14 cellular contexts compared by ENCODE assay signal in genomic region chrX:72142094-72142843, GRCh38. TPM values are rescaled to one million over a fixed set of nuclear protein-coding genes. Genes with fewer than 3 reads are reported as not detected.
DNase-seq lines count a peak whose midpoint lies in the region; ATAC-seq, FAIRE-seq and TF ChIP-seq lines count a peak whose summit lies in the region.
"Had no signal": no experiment of that assay in that cellular context is flagged by ENCODE, and none has a peak within 500 bp of the region (broad histone marks: within the 10 kb centered on the region; RNA-seq: fewer than 3 reads in every experiment).

No MANE protein-coding gene starts in this region.

- TF ChIP-seq CTCF in Peyer's patch (IDR thresholded peaks at IDR 0.05): no peak

- H3K4me1 ChIP-seq in Peyer's patch: no peaks in the 10 kb centered on the region

- H3K9me3 Mint-ChIP-seq in natural killer cell treated with Interleukin-12 subunit alpha and Interleukin-12 subunit beta and Interleukin-15 and Interleukin-18, amount 100 ng/mL, for 72 hours: no peaks in the 10 kb centered on the region
- H3K9me3 Mint-ChIP-seq: CD8-positive, alpha-beta T cell had no signal

- ATAC-seq in GM21526 (IDR thresholded peaks at IDR 0.05; ENCODE audit: low FRiP score, unreplicated experiment): no peak
- ATAC-seq in natural killer cell treated with Interleukin-12 subunit alpha and Interleukin-12 subunit beta and Interleukin-15 and Interleukin-18, amount 100 ng/mL, for 72 hours: no peak
- ATAC-seq: CD8-positive, alpha-beta T cell had no signal

- no peaks in the 10 kb centered on the region for H3K36me3 ChIP-seq in Peyer's patch

- no peak overlapping the region for H3K27ac ChIP-seq in Peyer's patch
- H3K27ac ChIP-seq: epithelial cell of prostate, SK-N-MC had no signal

- DNase-seq in DMS53 (lab: John Stamatoyannopoulos, UW): peak; percentile 95
- peak; percentile 97 for DNase-seq in NCI-H1436 treated with DMSO at 0.1 percent for 48 hours (lab: John Stamatoyannopoulos, UW)
- DNase-seq in NCI-H748 (lab: John Stamatoyannopoulos, UW; ENCODE audit: unreplicated experiment): peak; percentile 95
- peak; percentile 17 for DNase-seq in iPS-NIHi11 (ENCODE audit: low spot score)
- no peak for DNase-seq in natural killer cell treated with Interleukin-12 subunit alpha and Interleukin-12 subunit beta and Interleukin-15 and Interleukin-18, amount 100 ng/mL, for 72 hours (ENCODE audit: low spot score)
- DNase-seq in Peyer's patch: no peak
- no peak for DNase-seq in GM12892 (ENCODE audit: insufficient read length)
- DNase-seq: amniotic stem cell; CD8-positive, alpha-beta T cell; KG1; occipital lobe had no signal

- no peak overlapping the region for H3K27ac Mint-ChIP-seq in natural killer cell treated with Interleukin-12 subunit alpha and Interleukin-12 subunit beta and Interleukin-15 and Interleukin-18, amount 100 ng/mL, for 72 hours

- H3K4me3 Mint-ChIP-seq in natural killer cell treated with Interleukin-12 subunit alpha and Interleukin-12 subunit beta and Interleukin-15 and Interleukin-18, amount 100 ng/mL, for 72 hours: no peak overlapping the region
- H3K4me3 Mint-ChIP-seq: CD8-positive, alpha-beta T cell had no signal

- TF ChIP-seq POLR2A in Peyer's patch (IDR thresholded peaks at IDR 0.05) (no peak), GM12892 (IDR thresholded peaks at IDR 0.05; ENCODE audit: low read depth, low read length) (no peak)

- no peak for FAIRE-seq in GM12892 (lab: Jason Lieb, UNC)

- no peaks in the 10 kb centered on the region for H3K27me3 ChIP-seq in Peyer's patch

- H3K4me3 ChIP-seq in Peyer's patch: no peak overlapping the region
- H3K4me3 ChIP-seq: SK-N-MC had no signal

- no peaks in the 10 kb centered on the region for H3K36me3 Mint-ChIP-seq in natural killer cell treated with Interleukin-12 subunit alpha and Interleukin-12 subunit beta and Interleukin-15 and Interleukin-18, amount 100 ng/mL, for 72 hours
- H3K36me3 Mint-ChIP-seq: CD8-positive, alpha-beta T cell had no signal

- H3K27me3 Mint-ChIP-seq in natural killer cell treated with Interleukin-12 subunit alpha and Interleukin-12 subunit beta and Interleukin-15 and Interleukin-18, amount 100 ng/mL, for 72 hours: peaks cover 0 to 10% of the 10 kb centered on the region in 2 donors

- H3K4me1 Mint-ChIP-seq in natural killer cell treated with Interleukin-12 subunit alpha and Interleukin-12 subunit beta and Interleukin-15 and Interleukin-18, amount 100 ng/mL, for 72 hours (ENCODE audit: low read depth in 2 of 2): peaks cover 17 to 22% of the 10 kb centered on the region in 2 donors

- H3K9me3 ChIP-seq in Peyer's patch: no peaks in the 10 kb centered on the region

RNA-seq across cellular contexts. Expression of gene RTL5, which starts 10.6 kb away (rescaled TPM):
- total RNA-seq in natural killer cell treated with Interleukin-12 subunit alpha and Interleukin-12 subunit beta and Interleukin-15 and Interleukin-18, amount 100 ng/mL, for 72 hours: under 1 TPM; 0.33 to 0.75 TPM
- total RNA-seq in Peyer's patch: 1 to 10 TPM in 3 of 4 donors, under 1 TPM in 1; 0.18 to 1.7 (median 1.4) TPM
- polyA plus RNA-seq in GM12892 (2012; ENCODE audit: missing spikeins): 0.32 TPM

RNA-seq across cellular contexts. Expression of gene PIN4, which starts 39.3 kb away (rescaled TPM):
- total RNA-seq in natural killer cell treated with Interleukin-12 subunit alpha and Interleukin-12 subunit beta and Interleukin-15 and Interleukin-18, amount 100 ng/mL, for 72 hours: 1 to 10 TPM; 6.8 to 7.2 TPM
- total RNA-seq in Peyer's patch: 10 to 100 TPM in 3 of 4 donors, 1 to 10 TPM in 1; 6.5 to 19.0 (median 11.3) TPM
- 46.5 TPM for polyA plus RNA-seq in GM12892 (2012; ENCODE audit: missing spikeins)

Comparison
In these comparisons a context has a peak if more than half of its experiments do, and no peak if none do; other contexts are left out.
1. DNase-seq: peak in DMS53 (single experiment), NCI-H1436 treated with DMSO at 0.1 percent for 48 hours (single experiment), NCI-H748 (single experiment) and iPS-NIHi11 (single experiment); none in natural killer cell treated with Interleukin-12 subunit alpha and Interleukin-12 subunit beta and Interleukin-15 and Interleukin-18, amount 100 ng/mL, for 72 hours (single experiment), Peyer's patch (0 of 3) and GM12892 (single experiment).